ENCODE assay signal across 14 cellular contexts in genomic region chr7:116492654-116493109, GRCh38. TPM values are rescaled to one million over a fixed set of nuclear protein-coding genes. Genes with fewer than 3 reads are reported as not detected.
DNase-seq lines count a peak whose midpoint lies in the region; ATAC-seq, FAIRE-seq and TF ChIP-seq lines count a peak whose summit lies in the region.
"Had no signal": no experiment of that assay in that cellular context is flagged by ENCODE, and none has a peak within 500 bp of the region (broad histone marks: within the 10 kb centered on the region; RNA-seq: fewer than 3 reads in every experiment).

No MANE protein-coding gene starts in this region.

- H3K4me1 ChIP-seq in HEK293 (ENCODE audit: control insufficient read depth, insufficient read depth, low read length) = no peaks in the 10 kb centered on the region
- peaks cover 16 to 34% of the 10 kb centered on the region in 2 experiments; a peak in 4 of 5 replicates for H3K4me1 ChIP-seq in K562 (replicated peaks in 1 of 2; ENCODE audit: control insufficient read depth in 2 of 2, insufficient read depth in 2 of 2, low read length in 2 of 2)
- H3K4me1 ChIP-seq in rectal smooth muscle tissue (ENCODE audit: control insufficient read depth, insufficient read depth, low read length) = peaks cover 12% of the 10 kb centered on the region
- no peaks in the 10 kb centered on the region for H3K4me1 ChIP-seq in uterus
- H3K4me1 ChIP-seq: BE2C had no signal

- in situ Hi-C loops in K562 (cut with MboI) = no loop called here

- DNase-seq in K562 (ENCODE audit: extremely low read depth in 1 of 4, low spot score in 3 of 4) = no peak
- no peak for DNase-seq in uterus
- no peak for DNase-seq in KG1 (lab: John Stamatoyannopoulos, UW)
- no peak for DNase-seq in superior temporal gyrus (ENCODE audit: extremely low spot score)
- DNase-seq: BE2C; CD4-positive, alpha-beta T cell; H7; NCI-H1930; NCI-H748 treated with DMSO at 0.1 percent for 48 hours had no signal

- intact Hi-C loops in K562 (cut with micrococcal nuclease) = no loop called here
- intact Hi-C loops in uterus (cut with DNase I; ENCODE audit: low total_unique reads) = no loop called here

- no peak for TF ChIP-seq CTCF in HEK293 (tag by site-specific recombination; IDR thresholded peaks at IDR 0.05)
- TF ChIP-seq CTCF in K562 (IDR thresholded peaks at IDR 0.05 in 2 of 3, conservative IDR thresholded peaks at IDR 0.05 in 1 of 3; ENCODE audit: insufficient read depth in 2 of 3, low read depth in 1 of 3, low read length in 3 of 3) = no peak
- TF ChIP-seq CTCF in uterus (IDR thresholded peaks at IDR 0.05) = no peak

- TF ChIP-seq RAD21 in K562 (CRISPR knock-in tag; conservative IDR thresholded peaks at IDR 0.05 in 1 of 2, IDR thresholded peaks at IDR 0.05 in 1 of 2) = no peak

- H3K4me3 ChIP-seq in HEK293 (ENCODE audit: low read depth, low read length) (no peak overlapping the region), K562 (no peak overlapping the region), rectal smooth muscle tissue (ENCODE audit: low read length) (no peak overlapping the region), uterus (no peak overlapping the region)
- H3K4me3 ChIP-seq: SJSA1 had no signal

- POLR2A ChIA-PET in HEK293 (lab: Yijun Ruan, JAX) = no interaction called here
- POLR2A ChIA-PET in K562 (lab: Yijun Ruan, JAX) = interaction anchor here (0.7 kb wide), 1 partner anchor 205 kb away, joined by 3 read pairs; no protein-coding TSS in a partner anchor

- TF ChIP-seq EP300 in K562 (IDR thresholded peaks at IDR 0.05; ENCODE audit: low read length) = no peak

- no TSS peak for BruUV-seq in K562 (replicated peaks; lab: Mats Ljungman, UMichigan)

- no peak for FAIRE-seq in K562 (lab: Jason Lieb, UNC)

- TF ChIP-seq POLR2A in K562 (conservative IDR thresholded peaks at IDR 0.05) = no peak
- TF ChIP-seq POLR2A in uterus (IDR thresholded peaks at IDR 0.05) = no peak

- no peak for ATAC-seq in K562
- ATAC-seq in GM21737 (IDR thresholded peaks at IDR 0.05; ENCODE audit: unreplicated experiment) = no peak

- no peak overlapping the region for H3K27ac ChIP-seq in HEK293 (ENCODE audit: extremely low read depth, low read depth, low read length)
- peak overlapping the region; percentile 15; the same call in 2 of the 3 replicates for H3K27ac ChIP-seq in K562 (ENCODE audit: extremely low read depth, low read depth, low read length)
- peak overlapping the region; percentile 12 for H3K27ac ChIP-seq in rectal smooth muscle tissue (ENCODE audit: low read depth, low read length)
- peak overlapping the region; percentile 50 to 59 for H3K27ac ChIP-seq in uterus
- H3K27ac ChIP-seq: SJSA1 had no signal

- peak overlapping the region; percentile 67 for H2AFZ ChIP-seq in K562 (ENCODE audit: low read depth, low read length)

- CTCF ChIA-PET in HEK293 (lab: Yijun Ruan, JAX) = interaction anchor here (0.7 kb wide), 1 partner anchor 259 kb away, joined by 3 read pairs; no protein-coding TSS in a partner anchor
- CTCF ChIA-PET in K562 (lab: Yijun Ruan, JAX; ENCODE audit: low intra/inter-chr PET ratio) = no interaction called here

- 62% methylated on average over 3 of the region's 3 CpGs for WGBS in K562 (ENCODE audit: insufficient coverage, low coverage, missing lambda C conversion rate)

- H3K27me3 ChIP-seq in K562 (ENCODE audit: control insufficient read depth in 2 of 2, insufficient read depth in 2 of 2, low read length in 2 of 2) = no peaks in the 10 kb centered on the region
- no peaks in the 10 kb centered on the region for H3K27me3 ChIP-seq in rectal smooth muscle tissue (ENCODE audit: control insufficient read depth, insufficient read depth, low read length)
- no peaks in the 10 kb centered on the region for H3K27me3 ChIP-seq in uterus
- H3K27me3 ChIP-seq: BE2C, SJSA1 had no signal

- H3K9me3 ChIP-seq in HEK293 (ENCODE audit: control insufficient read depth, insufficient read depth, low read depth, low read length) (no peaks in the 10 kb centered on the region), K562 (replicated peaks; ENCODE audit: control insufficient read depth, insufficient read depth, low read depth, low read length) (no peaks in the 10 kb centered on the region), uterus (no peaks in the 10 kb centered on the region)
- H3K9me3 ChIP-seq: BE2C, SJSA1 had no signal

- H3K4me2 ChIP-seq in K562 (ENCODE audit: insufficient read depth, low read length) = peak overlapping the region; percentile 2; the same call in 1 of the 2 replicates

- H3K9me1 ChIP-seq in K562 (ENCODE audit: control insufficient read depth, insufficient read depth, low read length) = no peaks in the 10 kb centered on the region

- H3K36me3 ChIP-seq in HEK293 (ENCODE audit: control insufficient read depth in 2 of 2, insufficient read depth in 1 of 2, low read length in 2 of 2) = no peaks in the 10 kb centered on the region
- no peaks in the 10 kb centered on the region for H3K36me3 ChIP-seq in K562 (ENCODE audit: control insufficient read depth, insufficient read depth, low read length)
- no peaks in the 10 kb centered on the region for H3K36me3 ChIP-seq in rectal smooth muscle tissue (ENCODE audit: control insufficient read depth, insufficient read depth, low read length)
- H3K36me3 ChIP-seq in uterus = no peaks in the 10 kb centered on the region
- H3K36me3 ChIP-seq: BE2C, SJSA1 had no signal

- H3K9ac ChIP-seq in K562 (ENCODE audit: insufficient read depth in 1 of 2, low read depth in 2 of 2, low read length in 2 of 2) (peak overlapping the region in 1 of 2 experiments; percentile 20; a peak in 1 of 4 replicates), rectal smooth muscle tissue (ENCODE audit: low read length) (no peak overlapping the region)

- no peaks in the 10 kb centered on the region for H4K20me1 ChIP-seq in K562 (replicated peaks; ENCODE audit: control insufficient read depth, insufficient read depth, low read length)

- no peaks in the 10 kb centered on the region for H3K79me2 ChIP-seq in K562 (ENCODE audit: control insufficient read depth, insufficient read depth, low read length)

TF ChIP-seq in HEK293, 187 proteins besides CTCF, POLR2A, EP300 and RAD21 (continues in another document):
- TF ChIP-seq ZNF610 (tag by site-specific recombination; IDR thresholded peaks at IDR 0.05; ENCODE audit: borderline replicate concordance) = no peak

TF ChIP-seq in K562, 482 proteins besides CTCF, POLR2A, EP300 and RAD21 (continues in another document):
- no peak for TF ChIP-seq ZNF354B (CRISPR knock-in tag; IDR thresholded peaks at IDR 0.05)
- no peak for TF ChIP-seq CHD1 (IDR thresholded peaks at IDR 0.05; ENCODE audit: low read length)
- no peak for TF ChIP-seq DDX20 (tag; IDR thresholded peaks at IDR 0.05; ENCODE audit: low read depth)
- 0 out of 2 replicates have a peak, but pooled peaks have one; percentile 3 for TF ChIP-seq TEAD4 (IDR thresholded peaks at IDR 0.05; ENCODE audit: low read length)
- TF ChIP-seq TEAD4 (CRISPR knock-in tag; IDR thresholded peaks at IDR 0.05; ENCODE audit: borderline replicate concordance) = no peak
- no peak for TF ChIP-seq PRPF4 (IDR thresholded peaks at IDR 0.05; ENCODE audit: insufficient read depth, low read depth, low read length, poor library complexity, severe bottlenecking)
- no peak for TF ChIP-seq HLTF (IDR thresholded peaks at IDR 0.05)

RNA-seq across cellular contexts. Expression of gene CAV2, which starts 6.9 kb away (rescaled TPM):
- 38.0 and 48.6 TPM in 2 replicates for total RNA-seq in K562 (2011; cell fraction: chromatin; rRNA removed; ENCODE audit: low replicate concordance)
- 45.0 and 46.4 TPM in 2 replicates for total RNA-seq in K562 (2011; cell fraction: nucleolus; rRNA removed)
- total RNA-seq in K562 (2011; cell fraction: nucleoplasm; rRNA removed) = 52.1 and 67.7 TPM in 2 replicates
- total RNA-seq in K562 (2014; rRNA removed) = 30.0 and 32.4 TPM in 2 replicates
- total RNA-seq in K562 (2014; rRNA removed; fragmentation: Illumina TruSeq; extraction: Trizol) = 43.0 and 50.7 TPM in 2 replicates
- 43.9 and 49.3 TPM in 2 replicates for total RNA-seq in K562 (2015; rRNA removed; fragmentation: Illumina TruSeq; extraction: Trizol)
- total RNA-seq in K562 (2021) = 36.4 and 38.3 TPM in 2 replicates
- polyA plus RNA-seq in K562 (2011; rRNA removed) = 109 and 137 TPM in 2 replicates
- polyA plus RNA-seq in K562 (2011; cell fraction: cytosol; rRNA removed) = 80.8 and 129 TPM in 2 replicates
- polyA plus RNA-seq in K562 (2011; cell fraction: nucleus; rRNA removed) = 57.6 and 71.3 TPM in 2 replicates
- 25.3 and 39.5 TPM in 2 replicates for polyA plus RNA-seq in K562 (2012)
- polyA plus RNA-seq in K562 (2014; fragmentation: Illumina TruSeq; extraction: Trizol) = 34.1 and 41.4 TPM in 2 replicates
- polyA plus RNA-seq in K562 (2014; fragmentation: Nextera tagmentation; extraction: Ambion mirVana) = 10 to 100 TPM; 16.1 to 16.5 TPM
- 30.3 and 31.8 TPM in 2 replicates for polyA plus RNA-seq in K562 (2014; rRNA removed)
- 119 and 144 TPM in 2 replicates for polyA minus RNA-seq in K562 (2011; rRNA and poly(A)+ RNA removed)
- polyA minus RNA-seq in K562 (2011; cell fraction: cytosol; rRNA and poly(A)+ RNA removed) = 58.1 and 68.9 TPM in 2 replicates
- 39.6 and 59.2 TPM in 2 replicates for polyA minus RNA-seq in K562 (2011; cell fraction: nucleus; rRNA and poly(A)+ RNA removed)
- total RNA-seq in uterus = 100 to 1,000 TPM in 1 of 4 donors, 10 to 100 TPM in 3; 33.3 to 105 (median 86.0) TPM
- total RNA-seq: CD4-positive, alpha-beta T cell had no signal
- polyA plus RNA-seq: IgD-negative memory B cell had no signal

RNA-seq across cellular contexts. Expression of gene CAV1, which starts 32.2 kb away (rescaled TPM):
- total RNA-seq in K562 (2011; cell fraction: chromatin; rRNA removed; ENCODE audit: low replicate concordance) = 0.79 and 1.5 TPM in 2 replicates
- 1.2 TPM in 1 of 2 replicates, not detected in the other for total RNA-seq in K562 (2011; cell fraction: nucleolus; rRNA removed)
- 1.5 TPM in 1 of 2 replicates, not detected in the other for total RNA-seq in K562 (2011; cell fraction: nucleoplasm; rRNA removed)
- total RNA-seq in K562 (2014; rRNA removed) = 0.08 and 1.1 TPM in 2 replicates
- 0.16 and 0.29 TPM in 2 replicates for total RNA-seq in K562 (2014; rRNA removed; fragmentation: Illumina TruSeq; extraction: Trizol)
- 0.40 and 0.64 TPM in 2 replicates for total RNA-seq in K562 (2015; rRNA removed; fragmentation: Illumina TruSeq; extraction: Trizol)
- total RNA-seq in K562 (2021) = 1.0 and 1.5 TPM in 2 replicates
- 1.5 and 2.5 TPM in 2 replicates for polyA plus RNA-seq in K562 (2011; rRNA removed)
- polyA plus RNA-seq in K562 (2011; cell fraction: cytosol; rRNA removed) = 4.8 and 4.9 TPM in 2 replicates
- polyA plus RNA-seq in K562 (2011; cell fraction: nucleus; rRNA removed) = 1.9 and 3.3 TPM in 2 replicates
- 0.51 and 0.55 TPM in 2 replicates for polyA plus RNA-seq in K562 (2012)
- 0.62 and 0.86 TPM in 2 replicates for polyA plus RNA-seq in K562 (2014; fragmentation: Illumina TruSeq; extraction: Trizol)
- under 1 TPM; 0.63 to 0.82 TPM for polyA plus RNA-seq in K562 (2014; fragmentation: Nextera tagmentation; extraction: Ambion mirVana)
- polyA plus RNA-seq in K562 (2014; rRNA removed) = 0.08 and 0.49 TPM in 2 replicates
- polyA minus RNA-seq in K562 (2011; rRNA and poly(A)+ RNA removed) = 3.4 and 5.0 TPM in 2 replicates
- 0.76 and 2.1 TPM in 2 replicates for polyA minus RNA-seq in K562 (2011; cell fraction: cytosol; rRNA and poly(A)+ RNA removed)
- 1.00 and 1.2 TPM in 2 replicates for polyA minus RNA-seq in K562 (2011; cell fraction: nucleus; rRNA and poly(A)+ RNA removed)
- total RNA-seq in uterus = 100 to 1,000 TPM; 183 to 351 (median 300) TPM
- total RNA-seq: CD4-positive, alpha-beta T cell had no signal

Comparison
In these comparisons a context has a peak if more than half of its experiments do, and no peak if none do; other contexts are left out.
1. RNA of gene CAV1, which starts 32.2 kb away (total RNA-seq): 183 to 351 TPM in uterus; 0.08 to 1.5 TPM in K562; every median in the first group is over 10 times any median in the second.